ENCODE assay signal across 14 cellular contexts in genomic region chr2:238170386-238171071, GRCh38. TPM values are rescaled to one million over a fixed set of nuclear protein-coding genes. Genes with fewer than 3 reads are reported as not detected.
A peak's percentile ranks its signal among the peaks of the same experiment; 100 is the strongest.
DNase-seq lines count a peak whose midpoint lies in the region; ATAC-seq and TF ChIP-seq lines count a peak whose summit lies in the region.
"Had no signal": no experiment of that assay in that cellular context is flagged by ENCODE, and none has a peak within 500 bp of the region (broad histone marks: within the 10 kb centered on the region; RNA-seq: fewer than 3 reads in every experiment).

No MANE protein-coding gene starts in this region.

- H3K36me3 Mint-ChIP-seq in stimulated activated naive CD8-positive, alpha-beta T cell treated with anti-CD3 and anti-CD28 coated beads, Interleukin-15, Interleukin-2, amounts not matched to agents 100 ng/mL and 50 ng/mL, for 24 hours (ENCODE audit: low read depth) = peaks cover 48% of the 10 kb centered on the region
- H3K36me3 Mint-ChIP-seq in effector memory CD8-positive, alpha-beta T cell (ENCODE audit: insufficient read depth) = peaks cover 74% of the 10 kb centered on the region
- no peaks in the 10 kb centered on the region for H3K36me3 Mint-ChIP-seq in natural killer cell

- ATAC-seq in stimulated activated naive CD8-positive, alpha-beta T cell treated with anti-CD3 and anti-CD28 coated beads, Interleukin-15, amount 100 ng/mL, for 72 hours = no peak
- no peak for ATAC-seq in effector memory CD8-positive, alpha-beta T cell (replicated peaks)
- ATAC-seq in natural killer cell (peak; percentile 42 to 62 (median 60)), HG03108 (IDR thresholded peaks at IDR 0.05; ENCODE audit: unreplicated experiment) (no peak), HG02623 (IDR thresholded peaks at IDR 0.05; ENCODE audit: unreplicated experiment) (no peak)
- ATAC-seq: WTC11 had no signal

- H3K4me3 Mint-ChIP-seq in stimulated activated naive CD8-positive, alpha-beta T cell treated with anti-CD3 and anti-CD28 coated beads, Interleukin-15, Interleukin-2, amounts not matched to agents 100 ng/mL and 50 ng/mL, for 24 hours = no peak overlapping the region
- H3K4me3 Mint-ChIP-seq in stimulated activated naive CD8-positive, alpha-beta T cell treated with anti-CD3 and anti-CD28 coated beads, Interleukin-15, amount 100 ng/mL, for 72 hours = no peak overlapping the region
- no peak overlapping the region for H3K4me3 Mint-ChIP-seq in effector memory CD8-positive, alpha-beta T cell
- peak overlapping the region; percentile 52 for H3K4me3 Mint-ChIP-seq in natural killer cell
- H3K4me3 Mint-ChIP-seq: B cell, WTC11 had no signal

- peak overlapping the region; percentile 47 for H3K27ac Mint-ChIP-seq in stimulated activated naive CD8-positive, alpha-beta T cell treated with anti-CD3 and anti-CD28 coated beads, Interleukin-15, Interleukin-2, amounts not matched to agents 100 ng/mL and 50 ng/mL, for 24 hours
- H3K27ac Mint-ChIP-seq in stimulated activated naive CD8-positive, alpha-beta T cell treated with anti-CD3 and anti-CD28 coated beads, Interleukin-15, amount 100 ng/mL, for 72 hours = peak overlapping the region in 1 of 2 donors; percentile 16
- H3K27ac Mint-ChIP-seq in effector memory CD8-positive, alpha-beta T cell = peak overlapping the region; percentile 3 to 17
- H3K27ac Mint-ChIP-seq in natural killer cell = peak overlapping the region; percentile 83 to 93
- H3K27ac Mint-ChIP-seq: B cell, WTC11 had no signal

- no peaks in the 10 kb centered on the region for H3K27me3 Mint-ChIP-seq in stimulated activated naive CD8-positive, alpha-beta T cell treated with anti-CD3 and anti-CD28 coated beads, Interleukin-15, Interleukin-2, amounts not matched to agents 100 ng/mL and 50 ng/mL, for 24 hours
- peaks cover 5% of the 10 kb centered on the region for H3K27me3 Mint-ChIP-seq in stimulated activated naive CD8-positive, alpha-beta T cell treated with anti-CD3 and anti-CD28 coated beads, Interleukin-15, amount 100 ng/mL, for 72 hours
- H3K27me3 Mint-ChIP-seq in effector memory CD8-positive, alpha-beta T cell = peaks cover 0 to 2% of the 10 kb centered on the region in 2 donors
- no peaks in the 10 kb centered on the region for H3K27me3 Mint-ChIP-seq in natural killer cell (ENCODE audit: low read depth in 2 of 2)
- H3K27me3 Mint-ChIP-seq: B cell had no signal

- intact Hi-C loops in natural killer cell (cut with micrococcal nuclease) = no loop called here

- no peak for TF ChIP-seq CTCF in natural killer cell (IDR thresholded peaks at IDR 0.05)

- H3K9me3 Mint-ChIP-seq in stimulated activated naive CD8-positive, alpha-beta T cell treated with anti-CD3 and anti-CD28 coated beads, Interleukin-15, Interleukin-2, amounts not matched to agents 100 ng/mL and 50 ng/mL, for 24 hours = no peaks in the 10 kb centered on the region
- no peaks in the 10 kb centered on the region for H3K9me3 Mint-ChIP-seq in stimulated activated naive CD8-positive, alpha-beta T cell treated with anti-CD3 and anti-CD28 coated beads, Interleukin-15, amount 100 ng/mL, for 72 hours
- no peaks in the 10 kb centered on the region for H3K9me3 Mint-ChIP-seq in effector memory CD8-positive, alpha-beta T cell
- H3K9me3 Mint-ChIP-seq in natural killer cell = no peaks in the 10 kb centered on the region
- H3K9me3 Mint-ChIP-seq: WTC11 had no signal

- peaks cover 3% of the 10 kb centered on the region for H3K4me1 Mint-ChIP-seq in stimulated activated naive CD8-positive, alpha-beta T cell treated with anti-CD3 and anti-CD28 coated beads, Interleukin-15, Interleukin-2, amounts not matched to agents 100 ng/mL and 50 ng/mL, for 24 hours (ENCODE audit: low read depth)
- H3K4me1 Mint-ChIP-seq in stimulated activated naive CD8-positive, alpha-beta T cell treated with anti-CD3 and anti-CD28 coated beads, Interleukin-15, amount 100 ng/mL, for 72 hours = peaks cover 7% of the 10 kb centered on the region
- peaks cover 0 to 4% of the 10 kb centered on the region in 2 donors for H3K4me1 Mint-ChIP-seq in effector memory CD8-positive, alpha-beta T cell (ENCODE audit: low read depth in 2 of 2)
- H3K4me1 Mint-ChIP-seq in natural killer cell = peaks cover 38 to 61% of the 10 kb centered on the region in 2 donors
- H3K4me1 Mint-ChIP-seq: B cell, WTC11 had no signal

- DNase-seq in stimulated activated naive CD8-positive, alpha-beta T cell treated with anti-CD3 and anti-CD28 coated beads, Interleukin-15, amount 100 ng/mL, for 72 hours = no peak
- no peak for DNase-seq in effector memory CD8-positive, alpha-beta T cell
- no peak for DNase-seq in natural killer cell
- no peak for DNase-seq in stimulated activated CD4-positive, alpha-beta T cell treated with anti-CD3 and anti-CD28 coated beads, Interleukin-15, amount 100 ng/mL, for 24 hours
- DNase-seq in activated gamma-delta T cell (lab: John Stamatoyannopoulos, UW) = no peak
- DNase-seq: activated T-cell treated with anti-CD3 and anti-CD28 coated beads, Interleukin-2, amount 50 U/mL, for 1 hour; MM.1S; RPMI8226; stimulated activated CD4-positive, alpha-beta T cell treated with anti-CD3 and anti-CD28 coated beads, Interleukin-2, amount 100 ng/mL, for 48 hours had no signal

RNA-seq across cellular contexts. Expression of gene ERFE, which starts 11.8 kb away (rescaled TPM):
- total RNA-seq in natural killer cell = 1 to 10 TPM in 2 of 3 donors, under 1 TPM in 1; 0.33 to 4.8 (median 4.3) TPM

RNA-seq across cellular contexts. Expression of gene KLHL30, which starts 32.1 kb away (rescaled TPM):
- total RNA-seq in natural killer cell = not detected
- total RNA-seq: B cell, WTC11 had no signal

RNA-seq across cellular contexts. Expression of gene ILKAP, which starts 33.0 kb away (rescaled TPM):
- 100 to 1,000 TPM; 146 to 200 (median 183) TPM for total RNA-seq in natural killer cell

Comparison
In these comparisons a context has a peak if more than half of its experiments do, and no peak if none do; other contexts are left out.
1. ATAC-seq: peak in natural killer cell (3 of 3); none in stimulated activated naive CD8-positive, alpha-beta T cell treated with anti-CD3 and anti-CD28 coated beads, Interleukin-15, amount 100 ng/mL, for 72 hours (single experiment), effector memory CD8-positive, alpha-beta T cell (single experiment), HG03108 (single experiment) and HG02623 (single experiment).